9 cellular contexts compared by ENCODE assay signal in genomic region chr14:85415015-85415712, GRCh38.
A peak's percentile ranks its signal among the peaks of the same experiment; 100 is the strongest.
DNase-seq lines count a peak whose midpoint lies in the region; ATAC-seq and TF ChIP-seq lines count a peak whose summit lies in the region.
"Had no signal": no experiment of that assay in that cellular context is flagged by ENCODE, and none has a peak within 500 bp of the region (broad histone marks: within the 10 kb centered on the region; RNA-seq: fewer than 3 reads in every experiment).

No MANE protein-coding gene starts in this region.

- H3K27ac ChIP-seq in colonic mucosa: no peak overlapping the region
- H3K27ac ChIP-seq in caudate nucleus (ENCODE audit: low read depth, low read length): no peak overlapping the region

- DNase-seq in AG09309 (ENCODE audit: low read depth): peak; percentile 47
- DNase-seq in colonic mucosa: peak; percentile 20
- peak; percentile 27 for DNase-seq in medulla oblongata (ENCODE audit: extremely low spot score)
- no peak for DNase-seq in NCI-H446 treated with DMSO at 0.1 percent for 48 hours (lab: John Stamatoyannopoulos, UW)
- DNase-seq in GF-D8 (lab: John Stamatoyannopoulos, UW): no peak
- no peak for DNase-seq in caudate nucleus (lab: John Stamatoyannopoulos, UW)

- no peaks in the 10 kb centered on the region; the same call in 1 of the 2 replicates for H3F3A ChIP-seq in Loucy (ENCODE audit: low read depth)

- no peaks in the 10 kb centered on the region for H3K79me2 ChIP-seq in Loucy (ENCODE audit: insufficient read depth, low read length)

- peaks cover 62% of the 10 kb centered on the region for H3K4me1 ChIP-seq in Loucy (ENCODE audit: insufficient read depth, low read length, poor library complexity, severe bottlenecking)
- H3K4me1 ChIP-seq in colonic mucosa: no peaks in the 10 kb centered on the region

- H3K4me3 ChIP-seq in AG09309 (ENCODE audit: control insufficient read depth, low read depth, low read length): no peak overlapping the region
- no peak overlapping the region for H3K4me3 ChIP-seq in Loucy (ENCODE audit: low read length, poor library complexity, severe bottlenecking)
- no peak overlapping the region for H3K4me3 ChIP-seq in colonic mucosa
- H3K4me3 ChIP-seq: GM12878 had no signal

- H2AFZ ChIP-seq in Loucy (ENCODE audit: low read length): peak overlapping the region; percentile 58; the same call in 1 of the 2 replicates

- H3K9me3 ChIP-seq in Loucy (ENCODE audit: insufficient read depth, low read depth, low read length) (no peaks in the 10 kb centered on the region), colonic mucosa (no peaks in the 10 kb centered on the region)

- no peak for ATAC-seq in GM19351 (IDR thresholded peaks at IDR 0.05; ENCODE audit: unreplicated experiment)
- ATAC-seq: GM12878 had no signal

- H3K4me2 ChIP-seq in Loucy (ENCODE audit: low read depth, low read length, poor library complexity, severe bottlenecking): peak overlapping the region; percentile 36

- no peaks in the 10 kb centered on the region for H3K9me2 ChIP-seq in Loucy (replicated peaks; ENCODE audit: low read depth, low read length)

- intact Hi-C loops in colonic mucosa (cut with DNase I): no loop called here

- H3K27me3 ChIP-seq in Loucy (ENCODE audit: insufficient read depth, low read length, poor library complexity, severe bottlenecking): no peaks in the 10 kb centered on the region
- H3K27me3 ChIP-seq in colonic mucosa: no peaks in the 10 kb centered on the region

- H4K20me1 ChIP-seq in Loucy (ENCODE audit: insufficient read depth, low read length, poor library complexity, severe bottlenecking): no peaks in the 10 kb centered on the region

- H3K9ac ChIP-seq in Loucy (ENCODE audit: low read depth, low read length, poor library complexity, severe bottlenecking) (no peak overlapping the region), colonic mucosa (ENCODE audit: low read depth in 2 of 2, low read length in 2 of 2) (no peak overlapping the region)

- H3K36me3 ChIP-seq in Loucy (ENCODE audit: insufficient read depth, low read length): no peaks in the 10 kb centered on the region
- H3K36me3 ChIP-seq in colonic mucosa: no peaks in the 10 kb centered on the region

- TF ChIP-seq CTCF in AG09309 (IDR thresholded peaks at IDR 0.05; ENCODE audit: control insufficient read depth, insufficient read depth, low read depth, low read length, missing control alignments) (peak; percentile 43), Loucy (conservative IDR thresholded peaks at IDR 0.05; ENCODE audit: low read length) (peak; percentile 35), colonic mucosa (IDR thresholded peaks at IDR 0.05) (no peak)

Comparison
In these comparisons a context has a peak if more than half of its experiments do, and no peak if none do; other contexts are left out.
1. DNase-seq: peak in AG09309 (single experiment), colonic mucosa (single experiment) and medulla oblongata (single experiment); none in NCI-H446 treated with DMSO at 0.1 percent for 48 hours (single experiment), GF-D8 (single experiment) and caudate nucleus (0 of 61).